Comparison of ENCODE assay signal across 16 cellular contexts in genomic region chr2:128372621-128373341, GRCh38. TPM values are rescaled to one million over a fixed set of nuclear protein-coding genes. Genes with fewer than 3 reads are reported as not detected.
DNase-seq lines count a peak whose midpoint lies in the region; ATAC-seq and TF ChIP-seq lines count a peak whose summit lies in the region.
"Had no signal": no experiment of that assay in that cellular context is flagged by ENCODE, and none has a peak within 500 bp of the region (broad histone marks: within the 10 kb centered on the region; RNA-seq: fewer than 3 reads in every experiment).

No MANE protein-coding gene starts in this region.

- intact Hi-C loops in cardiac septum (cut with DNase I) (no loop called here), left ventricle myocardium superior (cut with micrococcal nuclease) (no loop called here)

- no peak overlapping the region for H3K4me3 ChIP-seq in MG63
- H3K4me3 ChIP-seq: prostate gland, thyroid gland had no signal

- no peaks in the 10 kb centered on the region for H3K36me3 ChIP-seq in MG63
- H3K36me3 ChIP-seq: brain microvascular endothelial cell, prostate gland, thyroid gland had no signal

- no peaks in the 10 kb centered on the region for H3K9me3 Mint-ChIP-seq in nephron

- no peak overlapping the region for H3K4me3 Mint-ChIP-seq in nephron

- H3K27me3 ChIP-seq in MG63: no peaks in the 10 kb centered on the region
- H3K27me3 ChIP-seq: brain microvascular endothelial cell, thyroid gland had no signal

- H3K9me3 ChIP-seq in MG63: no peaks in the 10 kb centered on the region
- H3K9me3 ChIP-seq: prostate gland, thyroid gland had no signal

- no peaks in the 10 kb centered on the region for H3K36me3 Mint-ChIP-seq in nephron (ENCODE audit: low read depth)

- peak overlapping the region in 2 of 3 experiments; percentile 19 to 70 for H3K27ac Mint-ChIP-seq in nephron

- no peak for TF ChIP-seq CTCF in nephron (IDR thresholded peaks at IDR 0.05; ENCODE audit: unreplicated experiment in 3 of 3)

- ATAC-seq in left ventricle myocardium superior (no peak), GM18909 (IDR thresholded peaks at IDR 0.05; ENCODE audit: poor library complexity, unreplicated experiment) (no peak)

- peaks cover 37% of the 10 kb centered on the region for H3K27me3 Mint-ChIP-seq in nephron (ENCODE audit: low read depth)

- peaks cover 57% of the 10 kb centered on the region for H3K4me1 Mint-ChIP-seq in nephron

- peak; percentile 67 for DNase-seq in cardiac septum (ENCODE audit: low spot score)
- no peak for DNase-seq in left ventricle myocardium superior
- peak; percentile 30 for DNase-seq in activated gamma-delta T cell treated with anti-CD3 and anti-CD28 coated beads, Interleukin-2, amount 50 U/mL, for 16 hours (ENCODE audit: low read depth)
- no peak for DNase-seq in RPMI8226
- no peak for DNase-seq in stimulated activated CD4-positive, alpha-beta T cell treated with anti-CD3 and anti-CD28 coated beads, Interleukin-4, amount 100 ng/mL, for 4 hours
- no peak for DNase-seq in MG63
- DNase-seq: activated CD4-positive, CD25-positive, alpha-beta regulatory T cell treated with anti-CD3 and anti-CD28 coated beads, Interleukin-2, amount 50 U/mL, for 72 hours; activated naive CD4-positive, alpha-beta T cell; brain microvascular endothelial cell; Calu3; NCI-H2081; NCI-H69 had no signal

RNA-seq across cellular contexts. Expression of gene HS6ST1, which starts 54.1 kb away (rescaled TPM):
- 14.4 TPM for total RNA-seq in cardiac septum
- 35.2 TPM for total RNA-seq in left ventricle myocardium superior
- total RNA-seq in MG63 (2014; rRNA removed; shearing (Covaris generic); ENCODE audit: low replicate concordance): 16.9 and 32.5 TPM in 2 replicates

Comparison
In these comparisons a context has a peak if more than half of its experiments do, and no peak if none do; other contexts are left out.
1. DNase-seq: peak in cardiac septum (single experiment) and activated gamma-delta T cell treated with anti-CD3 and anti-CD28 coated beads, Interleukin-2, amount 50 U/mL, for 16 hours (single experiment); none in left ventricle myocardium superior (single experiment), RPMI8226 (single experiment), stimulated activated CD4-positive, alpha-beta T cell treated with anti-CD3 and anti-CD28 coated beads, Interleukin-4, amount 100 ng/mL, for 4 hours (0 of 2) and MG63 (single experiment).